8 cellular contexts compared by ENCODE assay signal in genomic region chr16:30193615-30194014, GRCh38. TPM values are rescaled to one million over a fixed set of nuclear protein-coding genes. Genes with fewer than 3 reads are reported as not detected.
A peak's percentile ranks its signal among the peaks of the same experiment; 100 is the strongest.
DNase-seq lines count a peak whose midpoint lies in the region; ATAC-seq, FAIRE-seq and TF ChIP-seq lines count a peak whose summit lies in the region.
"Not testable (repeated sequence)": the region's sequence is repeated elsewhere in the genome, so short reads cannot be mapped to it uniquely, and the experiment has no call there.

TSS of gene BOLA2B (minus strand) at chr16:30193666. CDS start at chr16:30193595, 71 bp downstream.
TSS of gene SLX1A (plus strand) at chr16:30193875. CDS start at chr16:30194085, 210 bp downstream.

- no CpG with 5 or more reads among the region's 34 CpGs for WGBS in HUES64
- no CpG with 5 or more reads among the region's 34 CpGs for WGBS in lower leg skin, 2 donors

- not testable (repeated sequence) for H2AFZ ChIP-seq in endothelial cell of umbilical vein (ENCODE audit: low read depth, low read length)

- not testable (repeated sequence) for TF ChIP-seq CTCF in activated CD8-positive, alpha-beta T cell treated with anti-CD3 and anti-CD28 coated beads for 36 hours (IDR thresholded peaks at IDR 0.05); endothelial cell of umbilical vein (IDR thresholded peaks at IDR 0.05; ENCODE audit: extremely low read depth in 1 of 2, insufficient read depth in 1 of 2, low read depth in 1 of 2, low read length in 2 of 2); lower leg skin (IDR thresholded peaks at IDR 0.05)

- H4K20me1 ChIP-seq in BLaER1 treated with 17β-estradiol and CSF1 and Interleukin-3, amounts not matched to agents 10 nM and 100 nM; endothelial cell of umbilical vein (replicated peaks; ENCODE audit: control insufficient read depth, extremely low read depth, insufficient read depth, low read length): not testable (repeated sequence)

- not testable (repeated sequence) for H3K9me3 ChIP-seq in BLaER1 treated with 17β-estradiol and CSF1 and Interleukin-3, amounts not matched to agents 10 nM and 100 nM (replicated peaks in 1 of 11); HUES64 (ENCODE audit: insufficient read depth, low read depth, low read length); endothelial cell of umbilical vein (replicated peaks; ENCODE audit: control insufficient read depth, insufficient read depth, low read length); skeletal muscle satellite cell (replicated peaks; ENCODE audit: low read length)

- FAIRE-seq in endothelial cell of umbilical vein (lab: Jason Lieb, UNC): peak; percentile 100

- not testable (repeated sequence) for H3K4me1 Mint-ChIP-seq in activated CD8-positive, alpha-beta T cell treated with anti-CD3 and anti-CD28 coated beads for 36 hours (ENCODE audit: low read depth)

- H3K4me3 Mint-ChIP-seq in activated CD8-positive, alpha-beta T cell treated with anti-CD3 and anti-CD28 coated beads for 36 hours: not testable (repeated sequence)

- BruUV-seq in endothelial cell of umbilical vein (replicated peaks; lab: Mats Ljungman, UMichigan): not testable (repeated sequence)

- H3K27ac Mint-ChIP-seq in activated CD8-positive, alpha-beta T cell treated with anti-CD3 and anti-CD28 coated beads for 36 hours: not testable (repeated sequence)

- not testable (repeated sequence) for TF ChIP-seq POLR2A in endothelial cell of umbilical vein (IDR thresholded peaks at IDR 0.05; ENCODE audit: low read depth, low read length); lower leg skin (IDR thresholded peaks at IDR 0.05)

- dilution Hi-C loops in endothelial cell of umbilical vein (cut with MboI; ENCODE audit: extremely low pct_ligation_motif_present, low sequenced_read_pairs): not testable (repeated sequence)

- H3K27me3 ChIP-seq in BLaER1 treated with 17β-estradiol and CSF1 and Interleukin-3, amounts not matched to agents 10 nM and 100 nM; HUES64 (ENCODE audit: insufficient read depth, low read length); endothelial cell of umbilical vein (ENCODE audit: control insufficient read depth in 2 of 2, insufficient read depth in 2 of 2, low read length in 2 of 2); skeletal muscle satellite cell (ENCODE audit: control insufficient read depth, insufficient read depth, low read length): not testable (repeated sequence)

- H3K36me3 Mint-ChIP-seq in activated CD8-positive, alpha-beta T cell treated with anti-CD3 and anti-CD28 coated beads for 36 hours (ENCODE audit: low read depth): not testable (repeated sequence)

- H3K4me2 ChIP-seq in BLaER1 treated with 17β-estradiol and CSF1 and Interleukin-3, amounts not matched to agents 10 nM and 100 nM: peak within 1 kb of the TSS; percentile 65 to 87 (median 75); a peak in 20 of 22 replicates
- H3K4me2 ChIP-seq in endothelial cell of umbilical vein (ENCODE audit: insufficient read depth, low read length): not testable (repeated sequence)
- H3K4me2 ChIP-seq in skeletal muscle satellite cell (ENCODE audit: low read length): peak within 1 kb of the TSS; percentile 74

- H3K9me3 Mint-ChIP-seq in activated CD8-positive, alpha-beta T cell treated with anti-CD3 and anti-CD28 coated beads for 36 hours: not testable (repeated sequence)

- not testable (repeated sequence) for H3K27me3 Mint-ChIP-seq in activated CD8-positive, alpha-beta T cell treated with anti-CD3 and anti-CD28 coated beads for 36 hours

- not testable (repeated sequence) for H3K79me2 ChIP-seq in endothelial cell of umbilical vein (ENCODE audit: control insufficient read depth, insufficient read depth, low read length)

- H3K4me1 ChIP-seq in BLaER1 treated with 17β-estradiol and CSF1 and Interleukin-3, amounts not matched to agents 10 nM and 100 nM; HUES64 (ENCODE audit: insufficient read depth, low read length); endothelial cell of umbilical vein (ENCODE audit: control insufficient read depth, extremely low read depth, insufficient read depth, low read length); skeletal muscle satellite cell (ENCODE audit: control insufficient read depth, insufficient read depth, low read length): not testable (repeated sequence)

- peak within 1 kb of the TSS; percentile 44 to 70 (median 58) for H3K4me3 ChIP-seq in BLaER1 treated with 17β-estradiol and CSF1 and Interleukin-3, amounts not matched to agents 10 nM and 100 nM
- H3K4me3 ChIP-seq in HUES64 (ENCODE audit: low read length) (peak within 1 kb of the TSS; percentile 47), endothelial cell of umbilical vein (replicated peaks in 1 of 3; ENCODE audit: insufficient read depth in 1 of 3, low read depth in 1 of 3, low read length in 3 of 3) (peak within 1 kb of the TSS in 1 of 3 experiments; percentile 28), skeletal muscle satellite cell (ENCODE audit: low read length) (peak within 1 kb of the TSS; percentile 64)
- H3K4me3 ChIP-seq in lower leg skin (ENCODE audit: low read depth, poor library complexity, severe bottlenecking): not testable (repeated sequence)

- intact Hi-C loops in activated CD8-positive, alpha-beta T cell treated with anti-CD3 and anti-CD28 coated beads for 36 hours (cut with micrococcal nuclease); endothelial cell of umbilical vein (cut with micrococcal nuclease); lower leg skin (cut with DNase I; ENCODE audit: low total_unique reads): not testable (repeated sequence)

- ATAC-seq in GM19328 (IDR thresholded peaks at IDR 0.05; ENCODE audit: unreplicated experiment): peak; percentile 81
- ATAC-seq in HG02840 (IDR thresholded peaks at IDR 0.05; ENCODE audit: low FRiP score, unreplicated experiment): peak; percentile 90
- ATAC-seq in activated CD8-positive, alpha-beta T cell treated with anti-CD3 and anti-CD28 coated beads for 36 hours: peak; percentile 86

- CTCF ChIA-PET in activated CD8-positive, alpha-beta T cell treated with anti-CD3 and anti-CD28 coated beads for 36 hours (lab: Charles Lee); endothelial cell of umbilical vein (lab: Charles Lee): not testable (repeated sequence)

- not testable (repeated sequence) for H3K27ac ChIP-seq in BLaER1 treated with 17β-estradiol and CSF1 and Interleukin-3, amounts not matched to agents 10 nM and 100 nM; HUES64 (ENCODE audit: low read depth, low read length); endothelial cell of umbilical vein (ENCODE audit: insufficient read depth, low read depth, low read length)

- not testable (repeated sequence) for H3K36me3 ChIP-seq in BLaER1 treated with 17β-estradiol and CSF1 and Interleukin-3, amounts not matched to agents 10 nM and 100 nM; HUES64 (ENCODE audit: insufficient read depth, low read length); endothelial cell of umbilical vein (ENCODE audit: control insufficient read depth in 2 of 2, extremely low read depth in 1 of 2, insufficient read depth in 2 of 2, low read length in 2 of 2); skeletal muscle satellite cell (ENCODE audit: insufficient read depth, low read length)

- DNase-seq in activated CD8-positive, alpha-beta T cell treated with anti-CD3 and anti-CD28 coated beads for 36 hours; endothelial cell of umbilical vein (ENCODE audit: low read depth, low spot score); lower leg skin (ENCODE audit: low spot score in 2 of 2): not testable (repeated sequence)

- H3K9me1 ChIP-seq in endothelial cell of umbilical vein (replicated peaks; ENCODE audit: control insufficient read depth, extremely low read depth, insufficient read depth, low read length): not testable (repeated sequence)

- POLR2A ChIA-PET in activated CD8-positive, alpha-beta T cell treated with anti-CD3 and anti-CD28 coated beads for 36 hours (lab: Charles Lee); endothelial cell of umbilical vein (lab: Charles Lee): not testable (repeated sequence)

- H3K9ac ChIP-seq in BLaER1 treated with 17β-estradiol and CSF1 and Interleukin-3, amounts not matched to agents 10 nM and 100 nM: peak within 1 kb of the TSS in 9 of 11 experiments; percentile 54 to 71 (median 60); a peak in 11 of 22 replicates
- not testable (repeated sequence) for H3K9ac ChIP-seq in HUES64 (ENCODE audit: low read depth, low read length); endothelial cell of umbilical vein (replicated peaks; ENCODE audit: extremely low read depth, insufficient read depth, low read length); skeletal muscle satellite cell (ENCODE audit: low read depth, low read length)

RNA-seq across cellular contexts. Expression of gene BOLA2B, which starts in this region (rescaled TPM):
- 126 TPM for polyA plus RNA-seq in HUES64 (2013, experiment 1 of 2)
- 100 TPM for polyA plus RNA-seq in HUES64 (2013, experiment 2 of 2)
- 100 to 1,000 TPM; 248 to 254 TPM for total RNA-seq in activated CD8-positive, alpha-beta T cell treated with anti-CD3 and anti-CD28 coated beads for 36 hours
- total RNA-seq in endothelial cell of umbilical vein (161 and 173 TPM in 2 replicates), lower leg skin (100 to 1,000 TPM in 3 of 4 donors, 10 to 100 TPM in 1; 87.6 to 199 (median 147) TPM)
- 310 and 354 TPM in 2 replicates for polyA plus RNA-seq in endothelial cell of umbilical vein
- polyA plus RNA-seq in endothelial cell of umbilical vein (2011; cell fraction: cytosol; rRNA removed): 432 and 454 TPM in 2 replicates
- polyA plus RNA-seq in endothelial cell of umbilical vein (2011; cell fraction: nucleus; rRNA removed): 76.9 and 94.1 TPM in 2 replicates
- 222 and 244 TPM in 2 replicates for polyA plus RNA-seq in endothelial cell of umbilical vein (2012)
- polyA minus RNA-seq in endothelial cell of umbilical vein: 34.3 and 39.4 TPM in 2 replicates
- 109 TPM for polyA minus RNA-seq in endothelial cell of umbilical vein (2011; cell fraction: cytosol; rRNA and poly(A)+ RNA removed)
- polyA minus RNA-seq in endothelial cell of umbilical vein (2011; cell fraction: nucleus; rRNA and poly(A)+ RNA removed): 18.8 and 42.8 TPM in 2 replicates
- total RNA-seq in skeletal muscle satellite cell (2012; rRNA removed): 447 and 488 TPM in 2 replicates

RNA-seq across cellular contexts. Expression of gene SLX1A, which starts in this region (rescaled TPM):
- polyA plus RNA-seq in HUES64 (2013, experiment 1 of 2): 4.6 TPM
- polyA plus RNA-seq in HUES64 (2013, experiment 2 of 2): 4.7 TPM
- 100 to 1,000 TPM; 116 to 129 TPM for total RNA-seq in activated CD8-positive, alpha-beta T cell treated with anti-CD3 and anti-CD28 coated beads for 36 hours
- 30.9 and 77.9 TPM in 2 replicates for total RNA-seq in endothelial cell of umbilical vein
- polyA plus RNA-seq in endothelial cell of umbilical vein: 28.9 and 29.8 TPM in 2 replicates
- polyA plus RNA-seq in endothelial cell of umbilical vein (2011; cell fraction: cytosol; rRNA removed): 16.9 and 32.5 TPM in 2 replicates
- polyA plus RNA-seq in endothelial cell of umbilical vein (2011; cell fraction: nucleus; rRNA removed): 49.5 and 51.6 TPM in 2 replicates
- 44.4 and 50.8 TPM in 2 replicates for polyA plus RNA-seq in endothelial cell of umbilical vein (2012)
- 4.0 and 14.7 TPM in 2 replicates for polyA minus RNA-seq in endothelial cell of umbilical vein
- 31.2 TPM for polyA minus RNA-seq in endothelial cell of umbilical vein (2011; cell fraction: cytosol; rRNA and poly(A)+ RNA removed)
- 18.1 and 19.7 TPM in 2 replicates for polyA minus RNA-seq in endothelial cell of umbilical vein (2011; cell fraction: nucleus; rRNA and poly(A)+ RNA removed)
- total RNA-seq in lower leg skin: 10 to 100 TPM; 22.1 to 68.1 (median 45.3) TPM
- 18.5 and 27.1 TPM in 2 replicates for total RNA-seq in skeletal muscle satellite cell (2012; rRNA removed)
